In genomic region chr15:66581972-66582537, GRCh38 we compare ENCODE assay signal across 18 cellular contexts. TPM values are rescaled to one million over a fixed set of nuclear protein-coding genes. Genes with fewer than 3 reads are reported as not detected.
DNase-seq lines count a peak whose midpoint lies in the region; ATAC-seq and TF ChIP-seq lines count a peak whose summit lies in the region.
"Had no signal": no experiment of that assay in that cellular context is flagged by ENCODE, and none has a peak within 500 bp of the region (broad histone marks: within the 10 kb centered on the region; RNA-seq: fewer than 3 reads in every experiment).

No MANE protein-coding gene starts in this region.

- H3K27me3 Mint-ChIP-seq in mesothelial cell of epicardium (ENCODE audit: low read depth) (peaks cover 2% of the 10 kb centered on the region), endothelial cell (ENCODE audit: unreplicated experiment) (no peaks in the 10 kb centered on the region)

- H3K4me3 Mint-ChIP-seq in mesothelial cell of epicardium (peak overlapping the region; percentile 23), endothelial cell (ENCODE audit: unreplicated experiment) (no peak overlapping the region)
- H3K4me3 Mint-ChIP-seq: stimulated activated effector memory CD8-positive, alpha-beta T cell treated with anti-CD3 and anti-CD28 coated beads, Interleukin-12 subunit alpha, Interleukin-12 subunit beta, amount 100 ng/mL, for 72 hours had no signal

- H3K4me1 Mint-ChIP-seq in mesothelial cell of epicardium: no peaks in the 10 kb centered on the region
- peaks cover 2% of the 10 kb centered on the region for H3K4me1 Mint-ChIP-seq in endothelial cell (ENCODE audit: unreplicated experiment)
- H3K4me1 Mint-ChIP-seq: stimulated activated effector memory CD8-positive, alpha-beta T cell treated with anti-CD3 and anti-CD28 coated beads, Interleukin-12 subunit alpha, Interleukin-12 subunit beta, amount 100 ng/mL, for 72 hours had no signal

- DNase-seq in NCI-H2029 treated with DMSO at 0.1 percent for 48 hours (lab: John Stamatoyannopoulos, UW): peak; percentile 2
- DNase-seq in NCI-H2029 (lab: John Stamatoyannopoulos, UW): no peak
- DNase-seq in NOMO-1 treated with dmso at 0.1 percent for 144 hours (lab: John Stamatoyannopoulos, UW; ENCODE audit: unreplicated experiment): peak; percentile 26
- DNase-seq in brain pericyte (ENCODE audit: low read depth, low spot score): peak; percentile 48
- no peak for DNase-seq in mesothelial cell of epicardium (ENCODE audit: low spot score in 2 of 2, unreplicated experiment in 2 of 2)
- DNase-seq in ecto neural progenitor cell (ENCODE audit: low spot score): no peak
- DNase-seq in endothelial cell (ENCODE audit: low spot score): no peak
- DNase-seq: activated CD4-positive, alpha-beta T cell treated with anti-CD3 and anti-CD28 coated beads, Interleukin-2, amount 50 U/mL, for 4 hours; activated T-cell treated with anti-CD3 and anti-CD28 coated beads for 4 hours; cortex of kidney; NCI-H1092; NCI-H526 treated with DMSO at 0.1 percent for 48 hours had no signal

- no peak for TF ChIP-seq CTCF in mesothelial cell of epicardium (IDR thresholded peaks at IDR 0.05; ENCODE audit: unreplicated experiment)
- no peak for TF ChIP-seq CTCF in endothelial cell (IDR thresholded peaks at IDR 0.05; ENCODE audit: unreplicated experiment)

- ATAC-seq in GM21390 (IDR thresholded peaks at IDR 0.05; ENCODE audit: unreplicated experiment): no peak
- ATAC-seq: gastroesophageal sphincter; Panc1; SK-N-SH treated with all-trans-retinoic acid at 6 μM for 48 hours; stimulated activated effector memory CD8-positive, alpha-beta T cell treated with anti-CD3 and anti-CD28 coated beads, Interleukin-12 subunit alpha, Interleukin-12 subunit beta, amount 100 ng/mL, for 72 hours had no signal

- H3K9me3 Mint-ChIP-seq in mesothelial cell of epicardium (no peaks in the 10 kb centered on the region), endothelial cell (ENCODE audit: unreplicated experiment) (no peaks in the 10 kb centered on the region)
- H3K9me3 Mint-ChIP-seq: stimulated activated effector memory CD8-positive, alpha-beta T cell treated with anti-CD3 and anti-CD28 coated beads, Interleukin-12 subunit alpha, Interleukin-12 subunit beta, amount 100 ng/mL, for 72 hours had no signal

- H3K27ac Mint-ChIP-seq in mesothelial cell of epicardium (peak overlapping the region; percentile 62), endothelial cell (ENCODE audit: unreplicated experiment) (no peak overlapping the region)
- H3K27ac Mint-ChIP-seq: stimulated activated effector memory CD8-positive, alpha-beta T cell treated with anti-CD3 and anti-CD28 coated beads, Interleukin-12 subunit alpha, Interleukin-12 subunit beta, amount 100 ng/mL, for 72 hours had no signal

- no peaks in the 10 kb centered on the region for H3K36me3 Mint-ChIP-seq in mesothelial cell of epicardium
- H3K36me3 Mint-ChIP-seq in endothelial cell (ENCODE audit: low read depth, unreplicated experiment): no peaks in the 10 kb centered on the region
- H3K36me3 Mint-ChIP-seq: stimulated activated effector memory CD8-positive, alpha-beta T cell treated with anti-CD3 and anti-CD28 coated beads, Interleukin-12 subunit alpha, Interleukin-12 subunit beta, amount 100 ng/mL, for 72 hours had no signal

RNA-seq across cellular contexts. Expression of gene LCTL, which starts 16.3 kb away (rescaled TPM):
- total RNA-seq in mesothelial cell of epicardium: 0.35 to 0.36 TPM (median 0.36 TPM) in 3 replicates
- total RNA-seq in endothelial cell (ENCODE audit: unreplicated experiment): not detected
- total RNA-seq: gastroesophageal sphincter, mucosa of gallbladder had no signal

Comparison
In these comparisons a context has a peak if more than half of its experiments do, and no peak if none do; other contexts are left out.
1. DNase-seq: peak in NCI-H2029 treated with DMSO at 0.1 percent for 48 hours (single experiment), NOMO-1 treated with dmso at 0.1 percent for 144 hours (single experiment) and brain pericyte (single experiment); none in NCI-H2029 (single experiment), mesothelial cell of epicardium (0 of 2), ecto neural progenitor cell (single experiment) and endothelial cell (single experiment).